Comparison of ENCODE assay signal across 22 cellular contexts in the genomic region with DNA sequence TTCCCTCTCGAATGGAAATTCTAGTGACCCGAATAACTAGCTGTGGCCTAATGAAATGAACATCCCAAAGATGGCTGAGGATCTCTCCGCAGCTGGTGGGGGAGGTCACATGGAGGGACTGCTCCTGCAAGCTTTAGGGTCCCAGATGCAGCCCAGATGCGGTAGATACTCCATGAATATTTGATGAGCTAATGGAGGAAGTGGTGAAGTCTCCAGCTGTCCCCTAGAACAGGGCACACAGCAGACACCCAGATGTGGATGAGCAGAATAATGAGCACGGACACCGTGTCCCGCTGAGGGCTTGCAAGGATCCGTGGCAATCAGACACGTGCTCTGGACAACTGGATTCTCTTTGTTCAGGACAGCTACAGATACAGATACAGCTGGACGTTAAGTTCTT. TPM values are rescaled to one million over a fixed set of nuclear protein-coding genes. Genes with fewer than 3 reads are reported as not detected.
A peak's percentile ranks its signal among the peaks of the same experiment; 100 is the strongest.
DNase-seq lines count a peak whose midpoint lies in the region; ATAC-seq, FAIRE-seq and TF ChIP-seq lines count a peak whose summit lies in the region.
"Had no signal": no experiment of that assay in that cellular context is flagged by ENCODE, and none has a peak within 500 bp of the region (broad histone marks: within the 10 kb centered on the region; RNA-seq: fewer than 3 reads in every experiment).

No MANE protein-coding gene starts in this region.

- DNase-seq in AG10803 (ENCODE audit: low read depth) (peak; percentile 33), K562 (ENCODE audit: extremely low read depth in 1 of 4, low spot score in 3 of 4) (no peak), inferior parietal cortex (ENCODE audit: extremely low spot score) (peak; percentile 8), retina (peak; percentile 45), NCI-H1105 (lab: John Stamatoyannopoulos, UW) (no peak), NCI-H524 treated with DMSO at 0.1 percent for 48 hours (lab: John Stamatoyannopoulos, UW) (no peak), NCI-H146 (lab: John Stamatoyannopoulos, UW) (no peak), DMS53 (lab: John Stamatoyannopoulos, UW) (no peak)
- DNase-seq: 8988T; CD8-positive, alpha-beta T cell; DND-41; GOT3; KBM-7; NCI-H1048; NCI-H1694; NCI-H2227 treated with DMSO at 0.1 percent for 48 hours; NCI-H524 had no signal

- no peak for FAIRE-seq in K562 (lab: Jason Lieb, UNC)
- FAIRE-seq: G401.6, GM12878 had no signal

- POLR2A ChIA-PET in K562 (lab: Yijun Ruan, JAX), result interaction anchor here (0.6 to 1.6 kb wide), 4 partner anchors 9 to 104 kb away, joined by 3 to 4 read pairs (median 3); no protein-coding TSS in a partner anchor

- H4K20me1 ChIP-seq in K562 (replicated peaks; ENCODE audit: control insufficient read depth, insufficient read depth, low read length), result no peaks in the 10 kb centered on the region
- H4K20me1 ChIP-seq: BLaER1 had no signal

- H3K9me3 ChIP-seq in K562 (replicated peaks; ENCODE audit: control insufficient read depth, insufficient read depth, low read depth, low read length), result no peaks in the 10 kb centered on the region
- H3K9me3 ChIP-seq: BLaER1 had no signal

- no peak overlapping the region for H2AFZ ChIP-seq in K562 (ENCODE audit: low read depth, low read length)

- CTCF ChIA-PET in K562 (lab: Yijun Ruan, JAX; ENCODE audit: low intra/inter-chr PET ratio), result no interaction called here

- peaks cover 53 to 71% of the 10 kb centered on the region in 2 experiments for H3K27me3 ChIP-seq in K562 (ENCODE audit: control insufficient read depth in 2 of 2, insufficient read depth in 2 of 2, low read length in 2 of 2)
- H3K27me3 ChIP-seq: BLaER1 had no signal

- H3K4me3 ChIP-seq in AG10803 (ENCODE audit: low read length) (no peak overlapping the region), K562 (no peak overlapping the region)
- H3K4me3 ChIP-seq: BLaER1, GM12878, SK-N-MC had no signal

- WGBS in K562 (ENCODE audit: insufficient coverage, low coverage, missing lambda C conversion rate), result 2% methylated on average over 10 of the region's 10 CpGs

- peaks cover 5% of the 10 kb centered on the region for H3K9me1 ChIP-seq in K562 (ENCODE audit: control insufficient read depth, insufficient read depth, low read length)

- intact Hi-C loops in K562 (cut with micrococcal nuclease), result no loop called here

- ATAC-seq in K562, result no peak
- ATAC-seq: CD8-positive, alpha-beta T cell; GM12878; Panc1 had no signal

- in situ Hi-C loops in K562 (cut with MboI), result no loop called here

- no peak for TF ChIP-seq RAD21 in K562 (CRISPR knock-in tag; conservative IDR thresholded peaks at IDR 0.05 in 1 of 2, IDR thresholded peaks at IDR 0.05 in 1 of 2)

- no peak overlapping the region for H3K27ac ChIP-seq in K562 (ENCODE audit: extremely low read depth, low read depth, low read length)
- H3K27ac ChIP-seq: BLaER1, SK-N-MC had no signal

- no peaks in the 10 kb centered on the region for H3K36me3 ChIP-seq in K562 (ENCODE audit: control insufficient read depth, insufficient read depth, low read length)

- no peak overlapping the region for H3K4me2 ChIP-seq in K562 (ENCODE audit: insufficient read depth, low read length)
- H3K4me2 ChIP-seq: BLaER1 had no signal

- no peak for TF ChIP-seq EP300 in K562 (IDR thresholded peaks at IDR 0.05; ENCODE audit: low read length)

- no peak for TF ChIP-seq POLR2A in K562 (conservative IDR thresholded peaks at IDR 0.05)

- no peaks in the 10 kb centered on the region for H3K4me1 ChIP-seq in K562 (replicated peaks in 1 of 2; ENCODE audit: control insufficient read depth in 2 of 2, insufficient read depth in 2 of 2, low read length in 2 of 2)
- H3K4me1 ChIP-seq: BLaER1 had no signal

- BruUV-seq in K562 (replicated peaks; lab: Mats Ljungman, UMichigan), result no TSS peak

- no peaks in the 10 kb centered on the region for H3K79me2 ChIP-seq in K562 (ENCODE audit: control insufficient read depth, insufficient read depth, low read length)

- H3K9ac ChIP-seq in K562 (ENCODE audit: insufficient read depth in 1 of 2, low read depth in 2 of 2, low read length in 2 of 2), result no peak overlapping the region
- H3K9ac ChIP-seq: BLaER1 had no signal

- TF ChIP-seq CTCF in AG10803 (conservative IDR thresholded peaks at IDR 0.05; ENCODE audit: low read length) (no peak), K562 (IDR thresholded peaks at IDR 0.05 in 2 of 3, conservative IDR thresholded peaks at IDR 0.05 in 1 of 3; ENCODE audit: insufficient read depth in 2 of 3, low read depth in 1 of 3, low read length in 3 of 3) (no peak)

TF ChIP-seq in K562, 482 proteins besides CTCF, POLR2A, EP300 and RAD21:
- no peak for TF ChIP-seq ETV6 (IDR thresholded peaks at IDR 0.05; ENCODE audit: borderline replicate concordance in 1 of 2, low read depth in 2 of 2, low read length in 1 of 2)
- no peak for TF ChIP-seq ETV6 (CRISPR knock-in tag; IDR thresholded peaks at IDR 0.05; ENCODE audit: borderline replicate concordance)
- TF ChIP-seq STAG1 (CRISPR knock-in tag; IDR thresholded peaks at IDR 0.05; ENCODE audit: borderline replicate concordance), result 0 out of 2 replicates have a peak, but pooled peaks have one; percentile 4
TF ChIP-seq in K562: peak in this region for 1.

RNA-seq across cellular contexts. Expression of a gene that starts 59.2 kb away (rescaled TPM):
- not detected in 2 replicates for total RNA-seq in K562 (2011; cell fraction: chromatin; rRNA removed; ENCODE audit: low replicate concordance)
- not detected in 2 replicates for total RNA-seq in K562 (2011; cell fraction: nucleolus; rRNA removed)
- not detected in 2 replicates for total RNA-seq in K562 (2011; cell fraction: nucleoplasm; rRNA removed)
- not detected in 2 replicates for total RNA-seq in K562 (2014; rRNA removed)
- not detected in 2 replicates for total RNA-seq in K562 (2014; rRNA removed; fragmentation: Illumina TruSeq; extraction: Trizol)
- total RNA-seq in K562 (2015; rRNA removed; fragmentation: Illumina TruSeq; extraction: Trizol), result not detected in 2 replicates
- 0.16 TPM in 1 of 2 replicates, not detected in the other for total RNA-seq in K562 (2021)
- polyA plus RNA-seq in K562 (2011; rRNA removed), result not detected in 2 replicates
- polyA plus RNA-seq in K562 (2011; cell fraction: cytosol; rRNA removed), result not detected in 2 replicates
- polyA plus RNA-seq in K562 (2011; cell fraction: nucleus; rRNA removed), result 0.18 TPM in 1 of 2 replicates, not detected in the other
- polyA plus RNA-seq in K562 (2012), result not detected in 2 replicates
- polyA plus RNA-seq in K562 (2014; fragmentation: Illumina TruSeq; extraction: Trizol), result not detected in 2 replicates
- not detected for polyA plus RNA-seq in K562 (2014; fragmentation: Nextera tagmentation; extraction: Ambion mirVana)
- polyA plus RNA-seq in K562 (2014; rRNA removed), result not detected in 2 replicates
- polyA minus RNA-seq in K562 (2011; rRNA and poly(A)+ RNA removed), result not detected in 2 replicates
- polyA minus RNA-seq in K562 (2011; cell fraction: cytosol; rRNA and poly(A)+ RNA removed), result not detected in 2 replicates
- not detected in 2 replicates for polyA minus RNA-seq in K562 (2011; cell fraction: nucleus; rRNA and poly(A)+ RNA removed)
- total RNA-seq: GM12878 had no signal

Comparison
In these comparisons a context has a peak if more than half of its experiments do, and no peak if none do; other contexts are left out.
1. DNase-seq: peak in AG10803 (single experiment), inferior parietal cortex (single experiment) and retina (single experiment); none in K562 (0 of 4), NCI-H1105 (single experiment), NCI-H524 treated with DMSO at 0.1 percent for 48 hours (single experiment), NCI-H146 (single experiment) and DMS53 (single experiment).